In the genomic region with DNA sequence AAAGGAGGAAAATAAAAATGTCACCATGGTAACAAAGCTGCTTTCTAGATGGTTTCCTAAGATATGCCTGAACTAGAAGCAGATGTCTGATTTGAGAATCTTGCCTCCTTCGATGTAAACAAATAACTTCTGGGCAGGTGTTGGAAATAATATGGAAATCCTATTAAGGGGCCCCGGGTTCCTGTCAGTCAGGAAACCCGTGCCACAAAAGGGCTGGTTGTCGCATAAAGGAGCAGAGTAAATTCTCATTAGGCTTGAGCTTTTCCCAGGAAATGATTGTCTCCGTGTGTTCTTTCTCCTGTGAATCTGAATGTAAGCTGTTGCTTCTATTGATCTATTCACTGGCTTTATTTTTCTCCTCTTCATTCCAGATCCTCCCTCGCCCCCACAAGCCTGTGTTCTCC, we compare ENCODE assay signal across 1 cellular context.
TF ChIP-seq lines count a peak whose summit lies in the region.

No MANE protein-coding gene starts in this region.

TF ChIP-seq in H1, 55 proteins besides CTCF, POLR2A, EP300 and RAD21 (continued from another document):
- TF ChIP-seq, protein P1, sequence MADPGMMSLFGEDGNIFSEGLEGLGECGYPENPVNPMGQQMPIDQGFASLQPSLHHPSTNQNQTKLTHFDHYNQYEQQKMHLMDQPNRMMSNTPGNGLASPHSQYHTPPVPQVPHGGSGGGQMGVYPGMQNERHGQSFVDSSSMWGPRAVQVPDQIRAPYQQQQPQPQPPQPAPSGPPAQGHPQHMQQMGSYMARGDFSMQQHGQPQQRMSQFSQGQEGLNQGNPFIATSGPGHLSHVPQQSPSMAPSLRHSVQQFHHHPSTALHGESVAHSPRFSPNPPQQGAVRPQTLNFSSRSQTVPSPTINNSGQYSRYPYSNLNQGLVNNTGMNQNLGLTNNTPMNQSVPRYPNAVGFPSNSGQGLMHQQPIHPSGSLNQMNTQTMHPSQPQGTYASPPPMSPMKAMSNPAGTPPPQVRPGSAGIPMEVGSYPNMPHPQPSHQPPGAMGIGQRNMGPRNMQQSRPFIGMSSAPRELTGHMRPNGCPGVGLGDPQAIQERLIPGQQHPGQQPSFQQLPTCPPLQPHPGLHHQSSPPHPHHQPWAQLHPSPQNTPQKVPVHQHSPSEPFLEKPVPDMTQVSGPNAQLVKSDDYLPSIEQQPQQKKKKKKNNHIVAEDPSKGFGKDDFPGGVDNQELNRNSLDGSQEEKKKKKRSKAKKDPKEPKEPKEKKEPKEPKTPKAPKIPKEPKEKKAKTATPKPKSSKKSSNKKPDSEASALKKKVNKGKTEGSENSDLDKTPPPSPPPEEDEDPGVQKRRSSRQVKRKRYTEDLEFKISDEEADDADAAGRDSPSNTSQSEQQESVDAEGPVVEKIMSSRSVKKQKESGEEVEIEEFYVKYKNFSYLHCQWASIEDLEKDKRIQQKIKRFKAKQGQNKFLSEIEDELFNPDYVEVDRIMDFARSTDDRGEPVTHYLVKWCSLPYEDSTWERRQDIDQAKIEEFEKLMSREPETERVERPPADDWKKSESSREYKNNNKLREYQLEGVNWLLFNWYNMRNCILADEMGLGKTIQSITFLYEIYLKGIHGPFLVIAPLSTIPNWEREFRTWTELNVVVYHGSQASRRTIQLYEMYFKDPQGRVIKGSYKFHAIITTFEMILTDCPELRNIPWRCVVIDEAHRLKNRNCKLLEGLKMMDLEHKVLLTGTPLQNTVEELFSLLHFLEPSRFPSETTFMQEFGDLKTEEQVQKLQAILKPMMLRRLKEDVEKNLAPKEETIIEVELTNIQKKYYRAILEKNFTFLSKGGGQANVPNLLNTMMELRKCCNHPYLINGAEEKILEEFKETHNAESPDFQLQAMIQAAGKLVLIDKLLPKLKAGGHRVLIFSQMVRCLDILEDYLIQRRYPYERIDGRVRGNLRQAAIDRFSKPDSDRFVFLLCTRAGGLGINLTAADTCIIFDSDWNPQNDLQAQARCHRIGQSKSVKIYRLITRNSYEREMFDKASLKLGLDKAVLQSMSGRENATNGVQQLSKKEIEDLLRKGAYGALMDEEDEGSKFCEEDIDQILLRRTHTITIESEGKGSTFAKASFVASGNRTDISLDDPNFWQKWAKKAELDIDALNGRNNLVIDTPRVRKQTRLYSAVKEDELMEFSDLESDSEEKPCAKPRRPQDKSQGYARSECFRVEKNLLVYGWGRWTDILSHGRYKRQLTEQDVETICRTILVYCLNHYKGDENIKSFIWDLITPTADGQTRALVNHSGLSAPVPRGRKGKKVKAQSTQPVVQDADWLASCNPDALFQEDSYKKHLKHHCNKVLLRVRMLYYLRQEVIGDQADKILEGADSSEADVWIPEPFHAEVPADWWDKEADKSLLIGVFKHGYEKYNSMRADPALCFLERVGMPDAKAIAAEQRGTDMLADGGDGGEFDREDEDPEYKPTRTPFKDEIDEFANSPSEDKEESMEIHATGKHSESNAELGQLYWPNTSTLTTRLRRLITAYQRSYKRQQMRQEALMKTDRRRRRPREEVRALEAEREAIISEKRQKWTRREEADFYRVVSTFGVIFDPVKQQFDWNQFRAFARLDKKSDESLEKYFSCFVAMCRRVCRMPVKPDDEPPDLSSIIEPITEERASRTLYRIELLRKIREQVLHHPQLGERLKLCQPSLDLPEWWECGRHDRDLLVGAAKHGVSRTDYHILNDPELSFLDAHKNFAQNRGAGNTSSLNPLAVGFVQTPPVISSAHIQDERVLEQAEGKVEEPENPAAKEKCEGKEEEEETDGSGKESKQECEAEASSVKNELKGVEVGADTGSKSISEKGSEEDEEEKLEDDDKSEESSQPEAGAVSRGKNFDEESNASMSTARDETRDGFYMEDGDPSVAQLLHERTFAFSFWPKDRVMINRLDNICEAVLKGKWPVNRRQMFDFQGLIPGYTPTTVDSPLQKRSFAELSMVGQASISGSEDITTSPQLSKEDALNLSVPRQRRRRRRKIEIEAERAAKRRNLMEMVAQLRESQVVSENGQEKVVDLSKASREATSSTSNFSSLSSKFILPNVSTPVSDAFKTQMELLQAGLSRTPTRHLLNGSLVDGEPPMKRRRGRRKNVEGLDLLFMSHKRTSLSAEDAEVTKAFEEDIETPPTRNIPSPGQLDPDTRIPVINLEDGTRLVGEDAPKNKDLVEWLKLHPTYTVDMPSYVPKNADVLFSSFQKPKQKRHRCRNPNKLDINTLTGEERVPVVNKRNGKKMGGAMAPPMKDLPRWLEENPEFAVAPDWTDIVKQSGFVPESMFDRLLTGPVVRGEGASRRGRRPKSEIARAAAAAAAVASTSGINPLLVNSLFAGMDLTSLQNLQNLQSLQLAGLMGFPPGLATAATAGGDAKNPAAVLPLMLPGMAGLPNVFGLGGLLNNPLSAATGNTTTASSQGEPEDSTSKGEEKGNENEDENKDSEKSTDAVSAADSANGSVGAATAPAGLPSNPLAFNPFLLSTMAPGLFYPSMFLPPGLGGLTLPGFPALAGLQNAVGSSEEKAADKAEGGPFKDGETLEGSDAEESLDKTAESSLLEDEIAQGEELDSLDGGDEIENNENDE (IDR thresholded peaks at IDR 0.05; ENCODE audit: insufficient replicate concordance, low read length), result no peak
- TF ChIP-seq SIRT6 (IDR thresholded peaks at IDR 0.05; ENCODE audit: low read length) (no peak), EGR1 (IDR thresholded peaks at IDR 0.05; ENCODE audit: borderline replicate concordance, low read depth, low read length) (no peak), CEBPB (IDR thresholded peaks at IDR 0.05; ENCODE audit: low read depth, low read length) (no peak), TAF1 (IDR thresholded peaks at IDR 0.05; ENCODE audit: low read depth, low read length) (no peak), PHF8 (conservative IDR thresholded peaks at IDR 0.05; ENCODE audit: low read depth, low read length) (no peak), POLR2AphosphoS5 (IDR thresholded peaks at IDR 0.05; ENCODE audit: low read depth, low read length) (no peak), CHD1 (IDR thresholded peaks at IDR 0.05; ENCODE audit: low read depth, low read length) (no peak), NANOG (IDR thresholded peaks at IDR 0.05; ENCODE audit: insufficient read depth, low read depth, low read length, poor library complexity, severe bottlenecking) (no peak)
- TF ChIP-seq, protein P2, sequence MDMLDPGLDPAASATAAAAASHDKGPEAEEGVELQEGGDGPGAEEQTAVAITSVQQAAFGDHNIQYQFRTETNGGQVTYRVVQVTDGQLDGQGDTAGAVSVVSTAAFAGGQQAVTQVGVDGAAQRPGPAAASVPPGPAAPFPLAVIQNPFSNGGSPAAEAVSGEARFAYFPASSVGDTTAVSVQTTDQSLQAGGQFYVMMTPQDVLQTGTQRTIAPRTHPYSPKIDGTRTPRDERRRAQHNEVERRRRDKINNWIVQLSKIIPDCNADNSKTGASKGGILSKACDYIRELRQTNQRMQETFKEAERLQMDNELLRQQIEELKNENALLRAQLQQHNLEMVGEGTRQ (IDR thresholded peaks at IDR 0.05; ENCODE audit: low read length), result no peak
